ENCODE assay signal across 18 cellular contexts in the genomic region with DNA sequence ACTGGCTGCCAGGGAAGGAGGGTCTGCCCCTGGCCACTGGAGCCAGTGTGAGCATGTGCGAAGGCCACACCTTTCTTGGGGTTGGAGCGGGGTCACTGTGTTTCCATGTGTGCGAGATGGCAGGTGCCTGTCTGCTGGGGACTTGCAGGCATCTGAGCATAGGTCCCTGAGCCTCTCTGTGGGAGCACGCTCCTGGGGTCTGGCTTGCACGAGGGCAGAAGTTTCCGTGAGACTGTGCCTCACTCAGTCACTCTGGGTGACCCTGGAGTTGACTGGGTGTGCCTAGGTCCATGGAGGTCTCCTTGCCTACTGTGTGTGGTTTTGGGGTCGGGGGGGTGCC. TPM values are rescaled to one million over a fixed set of nuclear protein-coding genes. Genes with fewer than 3 reads are reported as not detected.
DNase-seq lines count a peak whose midpoint lies in the region; ATAC-seq and TF ChIP-seq lines count a peak whose summit lies in the region.
"Had no signal": no experiment of that assay in that cellular context is flagged by ENCODE, and none has a peak within 500 bp of the region (broad histone marks: within the 10 kb centered on the region; RNA-seq: fewer than 3 reads in every experiment).

No MANE protein-coding gene starts in this region.

- TF ChIP-seq POLR2A in vagina (IDR thresholded peaks at IDR 0.05), result no peak

- H3K4me3 ChIP-seq in cardiac muscle cell (no peak overlapping the region), coronary artery (peak overlapping the region; percentile 29), neural progenitor cell (no peak overlapping the region), vagina (peak overlapping the region in 1 of 2 donors; percentile 4)
- H3K4me3 ChIP-seq: gastrocnemius medialis had no signal

- H3K27ac Mint-ChIP-seq in neural progenitor cell, result peak overlapping the region; percentile 93

- DNase-seq in cardiac muscle cell (ENCODE audit: low read depth in 1 of 2, low spot score in 1 of 2), result no peak
- no peak for DNase-seq in Right ventricle myocardium superior
- DNase-seq in coronary artery (ENCODE audit: low spot score), result no peak
- DNase-seq in neural progenitor cell (ENCODE audit: low spot score), result no peak
- no peak for DNase-seq in vagina (ENCODE audit: extremely low spot score in 2 of 2)
- DNase-seq: activated CD8-positive, alpha-beta memory T cell treated with anti-CD3 and anti-CD28 coated beads, Interleukin-2, amount 50 U/mL, for 48 hours; activated naive CD4-positive, alpha-beta T cell treated with anti-CD3 and anti-CD28 coated beads, Interleukin-2, amount 50 U/mL, for 16 hours; gastrocnemius medialis; GF-D8; NCI-H2081; NCI-H69; stimulated activated naive CD8-positive, alpha-beta T cell treated with anti-CD3 and anti-CD28 coated beads, Interleukin-15, Interleukin-2, amounts not matched to agents 100 U/mL and 50 U/mL, for 24 hours; T-helper 1 cell had no signal

- H3K9me3 ChIP-seq in cardiac muscle cell (ENCODE audit: low read depth), result no peaks in the 10 kb centered on the region
- no peaks in the 10 kb centered on the region for H3K9me3 ChIP-seq in neural progenitor cell (ENCODE audit: low read depth)
- no peaks in the 10 kb centered on the region for H3K9me3 ChIP-seq in vagina
- H3K9me3 ChIP-seq: gastrocnemius medialis had no signal

- H3K4me1 Mint-ChIP-seq in neural progenitor cell, result peaks cover 20% of the 10 kb centered on the region

- TF ChIP-seq CTCF in cardiac muscle cell (IDR thresholded peaks at IDR 0.05; ENCODE audit: low read depth, low read length) (no peak), coronary artery (IDR thresholded peaks at IDR 0.05) (no peak), neural progenitor cell (IDR thresholded peaks at IDR 0.05) (no peak), vagina (IDR thresholded peaks at IDR 0.05) (no peak)

- H3K4me2 ChIP-seq in neural progenitor cell, result no peak overlapping the region

- H3K36me3 Mint-ChIP-seq in neural progenitor cell, result peaks cover 5% of the 10 kb centered on the region

- H3F3A ChIP-seq in neural progenitor cell (ENCODE audit: low read depth), result no peaks in the 10 kb centered on the region

- peak overlapping the region; percentile 48 for H3K4me3 Mint-ChIP-seq in neural progenitor cell

- H3K36me3 ChIP-seq in cardiac muscle cell (no peaks in the 10 kb centered on the region), neural progenitor cell (no peaks in the 10 kb centered on the region), vagina (no peaks in the 10 kb centered on the region)
- H3K36me3 ChIP-seq: gastrocnemius medialis had no signal

- intact Hi-C loops in Right ventricle myocardium superior (cut with DNase I) (no loop called here), vagina (cut with DNase I) (no loop called here)

- no peak overlapping the region for H2AFZ ChIP-seq in neural progenitor cell (replicated peaks)

- ATAC-seq in Right ventricle myocardium superior (ENCODE audit: poor library complexity), result no peak
- no peak for ATAC-seq in HG03571 (IDR thresholded peaks at IDR 0.05; ENCODE audit: unreplicated experiment)
- ATAC-seq in activated CD4-positive, CD25-positive, alpha-beta regulatory T cell treated with anti-CD3 and anti-CD28 coated beads, Interleukin-2, amount 50 U/mL, for 24 hours, result no peak
- no peak for ATAC-seq in GM19397 (IDR thresholded peaks at IDR 0.05; ENCODE audit: unreplicated experiment)
- ATAC-seq: gastrocnemius medialis; stimulated activated naive CD8-positive, alpha-beta T cell treated with anti-CD3 and anti-CD28 coated beads, Interleukin-15, Interleukin-2, amounts not matched to agents 100 U/mL and 50 U/mL, for 24 hours had no signal

- H3K27me3 ChIP-seq in cardiac muscle cell (no peaks in the 10 kb centered on the region), neural progenitor cell (no peaks in the 10 kb centered on the region), vagina (no peaks in the 10 kb centered on the region)
- H3K27me3 ChIP-seq: gastrocnemius medialis had no signal

- peaks cover 65% of the 10 kb centered on the region for H3K79me2 ChIP-seq in neural progenitor cell (ENCODE audit: low read depth)

- no peaks in the 10 kb centered on the region for H3K9me3 Mint-ChIP-seq in neural progenitor cell

- H4K20me1 ChIP-seq in neural progenitor cell (ENCODE audit: low read depth), result peaks cover 90% of the 10 kb centered on the region

- H3K27ac ChIP-seq in cardiac muscle cell (peak overlapping the region; percentile 68), coronary artery (no peak overlapping the region), neural progenitor cell (no peak overlapping the region), vagina (peak overlapping the region; percentile 2)
- H3K27ac ChIP-seq: gastrocnemius medialis had no signal

- H3K4me1 ChIP-seq in cardiac muscle cell (ENCODE audit: low read depth) (peaks cover 17% of the 10 kb centered on the region), neural progenitor cell (peaks cover 11% of the 10 kb centered on the region), vagina (peaks cover 77% of the 10 kb centered on the region)
- H3K4me1 ChIP-seq: gastrocnemius medialis had no signal

- no peaks in the 10 kb centered on the region for H3K27me3 Mint-ChIP-seq in neural progenitor cell (ENCODE audit: insufficient read depth, low read depth)

- no peak overlapping the region for H3K9ac ChIP-seq in neural progenitor cell

RNA-seq across cellular contexts. Expression of gene PAK4, which starts 31.3 kb away (rescaled TPM):
- total RNA-seq in cardiac muscle cell (28.7 and 57.9 TPM in 2 replicates), Right ventricle myocardium superior (14.0 TPM), neural progenitor cell (ENCODE audit: low replicate concordance) (9.7 and 34.3 TPM in 2 replicates), vagina (19.4 TPM)
- 32.5 and 62.2 TPM in 2 replicates for polyA plus RNA-seq in cardiac muscle cell

RNA-seq across cellular contexts. Expression of gene NCCRP1, which starts 39.9 kb away (rescaled TPM):
- total RNA-seq in cardiac muscle cell (10.3 and 16.1 TPM in 2 replicates), Right ventricle myocardium superior (not detected), neural progenitor cell (ENCODE audit: low replicate concordance) (1.0 and 1.9 TPM in 2 replicates), vagina (41.7 TPM)
- 10.0 and 17.5 TPM in 2 replicates for polyA plus RNA-seq in cardiac muscle cell
- total RNA-seq: cardiac septum, gastrocnemius medialis, HT1080 had no signal

RNA-seq across cellular contexts. Expression of gene SYCN, which starts 47.2 kb away (rescaled TPM):
- total RNA-seq in cardiac muscle cell, result not detected in 2 replicates
- not detected in 2 replicates for polyA plus RNA-seq in cardiac muscle cell
- total RNA-seq in Right ventricle myocardium superior, result not detected
- total RNA-seq in neural progenitor cell (ENCODE audit: low replicate concordance), result not detected in 2 replicates
- not detected for total RNA-seq in vagina
- total RNA-seq: cardiac septum, gastrocnemius medialis, HT1080 had no signal

Comparison
In these comparisons a context has a peak if more than half of its experiments do, and no peak if none do; other contexts are left out.
1. H3K27ac ChIP-seq: peak in cardiac muscle cell (single experiment) and vagina (single experiment); none in coronary artery (0 of 2) and neural progenitor cell (single experiment).